Comparison of ENCODE assay signal across 26 cellular contexts in the genomic region with DNA sequence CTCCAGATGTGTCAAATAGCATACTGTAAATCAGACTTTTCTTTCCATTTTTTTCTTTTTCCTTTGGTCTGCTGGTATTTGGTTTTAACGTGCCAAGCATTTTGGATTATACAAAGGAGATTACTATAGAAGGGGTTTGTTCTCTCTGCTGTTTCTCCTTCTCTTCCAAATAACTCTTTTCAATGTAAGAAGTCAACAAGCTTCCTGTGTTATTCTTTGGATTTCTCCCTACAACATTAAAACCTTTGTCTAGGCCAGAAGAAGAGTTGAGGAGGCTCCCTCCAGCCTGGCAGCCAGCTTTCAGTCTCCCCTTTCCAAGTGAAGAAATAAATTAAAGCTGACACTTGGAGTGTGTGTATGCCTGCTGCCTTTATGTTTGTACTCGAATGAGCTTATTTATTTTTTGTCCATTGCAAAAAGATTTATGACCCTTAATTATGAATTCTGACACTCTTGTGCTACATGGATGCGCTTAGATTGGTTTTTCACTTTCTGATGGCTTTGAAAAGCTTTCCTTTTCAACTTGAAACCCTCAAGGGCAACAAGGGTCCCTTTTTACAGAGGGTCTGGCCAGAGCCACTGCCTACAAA.
DNase-seq lines count a peak whose midpoint lies in the region; ATAC-seq and TF ChIP-seq lines count a peak whose summit lies in the region.
"Had no signal": no experiment of that assay in that cellular context is flagged by ENCODE, and none has a peak within 500 bp of the region (broad histone marks: within the 10 kb centered on the region; RNA-seq: fewer than 3 reads in every experiment).

No MANE protein-coding gene starts in this region.

- intact Hi-C loops in gastrocnemius medialis (cut with DNase I; ENCODE audit: low total_unique reads), result no loop called here

- H3K36me3 Mint-ChIP-seq in mesothelial cell of epicardium, result no peaks in the 10 kb centered on the region
- no peaks in the 10 kb centered on the region for H3K36me3 Mint-ChIP-seq in stimulated activated naive B cell treated with anti-CD40 and anti-IgM and Interleukin-4, amounts not matched to agents 10 μg/mL and 1 μg/mL and 100 μg/mL, for 72 hours
- H3K36me3 Mint-ChIP-seq: activated naive CD4-positive, alpha-beta T cell treated with anti-CD3 and anti-CD28 coated beads, Interleukin-2, amount 50 U/mL, for 72 hours; type B pancreatic cell had no signal

- no peak for ATAC-seq in gastrocnemius medialis
- ATAC-seq in GM18858 (IDR thresholded peaks at IDR 0.05; ENCODE audit: unreplicated experiment), result no peak
- ATAC-seq in stimulated activated naive B cell treated with anti-CD40 and anti-IgM and Interleukin-4, amounts not matched to agents 10 μg/mL and 1 μg/mL and 100 μg/mL, for 72 hours (replicated peaks), result no peak
- ATAC-seq: activated CD8-positive, alpha-beta T cell treated with anti-CD3 and anti-CD28 coated beads for 36 hours; activated naive CD4-positive, alpha-beta T cell treated with anti-CD3 and anti-CD28 coated beads, Interleukin-2, amount 50 U/mL, for 72 hours; activated T-helper 17 cell treated with anti-CD3 and anti-CD28 coated beads, Interleukin-2, amount 50 U/mL, for 72 hours; PC-3 had no signal

- H3K79me2 ChIP-seq in smooth muscle cell (ENCODE audit: low read depth), result no peaks in the 10 kb centered on the region

- no peak overlapping the region for H2AFZ ChIP-seq in smooth muscle cell (ENCODE audit: low read depth)

- in situ Hi-C loops in SK-MEL-5 (cut with HindIII; ENCODE audit: low pct_unique_long_range_greater_than_20kb, low sequenced_read_pairs), result no loop called here
- in situ Hi-C loops in gastrocnemius medialis (cut with MboI; ENCODE audit: low sequenced_read_pairs in 4 of 4), result no loop called here

- no peaks in the 10 kb centered on the region for H4K20me1 ChIP-seq in smooth muscle cell (ENCODE audit: low read depth)

- H3K4me2 ChIP-seq in smooth muscle cell, result peak overlapping the region; percentile 29

- no peak for TF ChIP-seq CTCF in mesothelial cell of epicardium (IDR thresholded peaks at IDR 0.05; ENCODE audit: unreplicated experiment)
- TF ChIP-seq CTCF in smooth muscle cell (IDR thresholded peaks at IDR 0.05; ENCODE audit: borderline replicate concordance, insufficient read depth, poor library complexity, severe bottlenecking), result no peak
- no peak for TF ChIP-seq CTCF in gastrocnemius medialis (IDR thresholded peaks at IDR 0.05 in 4 of 5, conservative IDR thresholded peaks at IDR 0.05 in 1 of 5)

- H3K4me1 ChIP-seq in smooth muscle cell (ENCODE audit: low read depth) (no peaks in the 10 kb centered on the region), gastrocnemius medialis (no peaks in the 10 kb centered on the region)
- H3K4me1 ChIP-seq: Caco-2, left lung had no signal

- H3K27me3 ChIP-seq in smooth muscle cell (ENCODE audit: low read depth) (no peaks in the 10 kb centered on the region), gastrocnemius medialis (no peaks in the 10 kb centered on the region)
- H3K27me3 ChIP-seq: left lung had no signal

- no peak overlapping the region for H3K4me3 Mint-ChIP-seq in mesothelial cell of epicardium
- H3K4me3 Mint-ChIP-seq in stimulated activated naive B cell treated with anti-CD40 and anti-IgM and Interleukin-4, amounts not matched to agents 10 μg/mL and 1 μg/mL and 100 μg/mL, for 72 hours, result no peak overlapping the region
- H3K4me3 Mint-ChIP-seq: activated CD8-positive, alpha-beta T cell treated with anti-CD3 and anti-CD28 coated beads for 36 hours; activated T-helper 17 cell treated with anti-CD3 and anti-CD28 coated beads, Interleukin-2, amount 50 U/mL, for 72 hours; T-helper 2 cell treated with Interferon-gamma antibody and Interleukin-4, amounts not matched to agents 5 μg/mL and 100 μg/mL, for 36 hours; type B pancreatic cell had no signal

- no peaks in the 10 kb centered on the region for H3F3A ChIP-seq in smooth muscle cell (ENCODE audit: low read depth)

- H3K27me3 Mint-ChIP-seq in mesothelial cell of epicardium (ENCODE audit: low read depth), result no peaks in the 10 kb centered on the region
- H3K27me3 Mint-ChIP-seq in stimulated activated naive B cell treated with anti-CD40 and anti-IgM and Interleukin-4, amounts not matched to agents 10 μg/mL and 1 μg/mL and 100 μg/mL, for 72 hours, result peaks cover 7 to 14% of the 10 kb centered on the region in 2 donors
- H3K27me3 Mint-ChIP-seq: activated T-helper 17 cell treated with anti-CD3 and anti-CD28 coated beads, Interleukin-2, amount 50 U/mL, for 72 hours; type B pancreatic cell had no signal

- no peak overlapping the region for H3K4me3 ChIP-seq in smooth muscle cell
- H3K4me3 ChIP-seq in gastrocnemius medialis, result no peak overlapping the region
- H3K4me3 ChIP-seq: left lung had no signal

- no peak for TF ChIP-seq POLR2A in gastrocnemius medialis (IDR thresholded peaks at IDR 0.05)

- H3K9ac ChIP-seq in smooth muscle cell (ENCODE audit: low read depth), result no peak overlapping the region

- H3K9me3 Mint-ChIP-seq in mesothelial cell of epicardium, result no peaks in the 10 kb centered on the region
- peaks cover 0 to 4% of the 10 kb centered on the region in 2 donors for H3K9me3 Mint-ChIP-seq in stimulated activated naive B cell treated with anti-CD40 and anti-IgM and Interleukin-4, amounts not matched to agents 10 μg/mL and 1 μg/mL and 100 μg/mL, for 72 hours
- H3K9me3 Mint-ChIP-seq: activated CD8-positive, alpha-beta T cell treated with anti-CD3 and anti-CD28 coated beads for 36 hours; activated naive CD4-positive, alpha-beta T cell treated with anti-CD3 and anti-CD28 coated beads, Interleukin-2, amount 50 U/mL, for 72 hours; activated T-helper 17 cell treated with anti-CD3 and anti-CD28 coated beads, Interleukin-2, amount 50 U/mL, for 72 hours; T-helper 2 cell treated with Interferon-gamma antibody and Interleukin-4, amounts not matched to agents 5 μg/mL and 100 μg/mL, for 36 hours; type B pancreatic cell had no signal

- H3K27ac ChIP-seq in smooth muscle cell (ENCODE audit: low read depth), result no peak overlapping the region
- H3K27ac ChIP-seq in gastrocnemius medialis, result no peak overlapping the region
- H3K27ac ChIP-seq: C4-2B, left lung had no signal

- WGBS in smooth muscle cell (ENCODE audit: low lambda C conversion rate), result 80% methylated on average over 3 of the region's 3 CpGs

- peak overlapping the region; percentile 9 for H3K27ac Mint-ChIP-seq in mesothelial cell of epicardium
- no peak overlapping the region for H3K27ac Mint-ChIP-seq in stimulated activated naive B cell treated with anti-CD40 and anti-IgM and Interleukin-4, amounts not matched to agents 10 μg/mL and 1 μg/mL and 100 μg/mL, for 72 hours
- H3K27ac Mint-ChIP-seq: activated CD8-positive, alpha-beta T cell treated with anti-CD3 and anti-CD28 coated beads for 36 hours; activated naive CD4-positive, alpha-beta T cell treated with anti-CD3 and anti-CD28 coated beads, Interleukin-2, amount 50 U/mL, for 72 hours; activated T-helper 17 cell treated with anti-CD3 and anti-CD28 coated beads, Interleukin-2, amount 50 U/mL, for 72 hours; T-helper 2 cell treated with Interferon-gamma antibody and Interleukin-4, amounts not matched to agents 5 μg/mL and 100 μg/mL, for 36 hours; type B pancreatic cell had no signal

- H3K9me3 ChIP-seq in smooth muscle cell (replicated peaks; ENCODE audit: low read depth) (no peaks in the 10 kb centered on the region), gastrocnemius medialis (no peaks in the 10 kb centered on the region)
- H3K9me3 ChIP-seq: Caco-2, left lung had no signal

- DNase-seq in NCI-H187 treated with DMSO at 0.1 percent for 48 hours (lab: John Stamatoyannopoulos, UW) (peak; percentile 25), NCI-H187 (lab: John Stamatoyannopoulos, UW) (no peak), SK-MEL-5 (ENCODE audit: low read depth, low spot score) (peak; percentile 53), mesothelial cell of epicardium (ENCODE audit: low spot score in 2 of 2, unreplicated experiment in 2 of 2) (no peak), smooth muscle cell (lab: John Stamatoyannopoulos, UW; ENCODE audit: unreplicated experiment) (no peak), gastrocnemius medialis (no peak)
- DNase-seq in stimulated activated naive B cell treated with anti-CD40 and anti-IgM and Interleukin-4, amounts not matched to agents 10 μg/mL and 1 μg/mL and 100 μg/mL, for 72 hours, result no peak
- DNase-seq: 8988T; activated CD4-positive, CD25-positive, alpha-beta regulatory T cell treated with anti-CD3 and anti-CD28 coated beads, Interleukin-2, amount 50 U/mL, for 72 hours; activated CD8-positive, alpha-beta memory T cell treated with anti-CD3 and anti-CD28 coated beads, Interleukin-2, amount 50 U/mL, for 48 hours; activated CD8-positive, alpha-beta T cell treated with anti-CD3 and anti-CD28 coated beads for 36 hours; Caco-2; Karpas-422; left lung; NCI-H1694; NCI-H2171 treated with DMSO at 0.1 percent for 48 hours; NCI-H524 treated with DMSO at 0.1 percent for 48 hours; NK-92 treated with Interleukin-12 subunit alpha and Interleukin-12 subunit beta, amount 100 ng/mL, for 24 hours; stimulated activated naive CD4-positive, alpha-beta T cell had no signal

- peaks cover 28% of the 10 kb centered on the region for H3K4me1 Mint-ChIP-seq in mesothelial cell of epicardium
- H3K4me1 Mint-ChIP-seq in stimulated activated naive B cell treated with anti-CD40 and anti-IgM and Interleukin-4, amounts not matched to agents 10 μg/mL and 1 μg/mL and 100 μg/mL, for 72 hours, result no peaks in the 10 kb centered on the region

- no peaks in the 10 kb centered on the region for H3K36me3 ChIP-seq in smooth muscle cell (ENCODE audit: low read depth)
- H3K36me3 ChIP-seq in gastrocnemius medialis, result no peaks in the 10 kb centered on the region
- H3K36me3 ChIP-seq: left lung had no signal

Comparison
In these comparisons a context has a peak if more than half of its experiments do, and no peak if none do; other contexts are left out.
1. DNase-seq: peak in NCI-H187 treated with DMSO at 0.1 percent for 48 hours (single experiment) and SK-MEL-5 (single experiment); none in NCI-H187 (0 of 2), mesothelial cell of epicardium (0 of 2), smooth muscle cell (single experiment), gastrocnemius medialis (0 of 2) and stimulated activated naive B cell treated with anti-CD40 and anti-IgM and Interleukin-4, amounts not matched to agents 10 μg/mL and 1 μg/mL and 100 μg/mL, for 72 hours (single experiment).